ENCODE assay signal across 18 cellular contexts in genomic region chr7:12477620-12478019, GRCh38.
DNase-seq lines count a peak whose midpoint lies in the region; ATAC-seq and TF ChIP-seq lines count a peak whose summit lies in the region.
"Had no signal": no experiment of that assay in that cellular context is flagged by ENCODE, and none has a peak within 500 bp of the region (broad histone marks: within the 10 kb centered on the region; RNA-seq: fewer than 3 reads in every experiment).

No MANE protein-coding gene starts in this region.

- H3K9me3 Mint-ChIP-seq in activated naive CD8-positive, alpha-beta T cell treated with anti-CD3 and anti-CD28 coated beads for 36 hours, result no peaks in the 10 kb centered on the region
- H3K9me3 Mint-ChIP-seq in stimulated activated effector memory CD8-positive, alpha-beta T cell treated with anti-CD3 and anti-CD28 coated beads, Interleukin-12 subunit alpha, Interleukin-12 subunit beta, amount 100 ng/mL, for 72 hours, result no peaks in the 10 kb centered on the region
- H3K9me3 Mint-ChIP-seq in natural killer cell, result no peaks in the 10 kb centered on the region
- H3K9me3 Mint-ChIP-seq: CD4-positive, alpha-beta memory T cell; GM23338; H9; HFFc6 had no signal

- no peaks in the 10 kb centered on the region for H3K9me2 ChIP-seq in GM23248 (ENCODE audit: insufficient read depth)

- H3K27ac Mint-ChIP-seq in activated naive CD8-positive, alpha-beta T cell treated with anti-CD3 and anti-CD28 coated beads for 36 hours, result peak overlapping the region; percentile 56
- no peak overlapping the region for H3K27ac Mint-ChIP-seq in stimulated activated effector memory CD8-positive, alpha-beta T cell treated with anti-CD3 and anti-CD28 coated beads, Interleukin-12 subunit alpha, Interleukin-12 subunit beta, amount 100 ng/mL, for 72 hours
- no peak overlapping the region for H3K27ac Mint-ChIP-seq in natural killer cell
- H3K27ac Mint-ChIP-seq: CD4-positive, alpha-beta memory T cell; GM23338; H9; HFFc6 had no signal

- in situ Hi-C loops in GM23248 (cut with MboI), result loop anchor here (25.0 kb wide), 1 partner anchor 640 kb away; the partner anchor contains the start of gene THSD7A

- H3K9ac ChIP-seq in GM23248, result no peak overlapping the region

- no peak overlapping the region for H2AFZ ChIP-seq in GM23248
- H2AFZ ChIP-seq: GM23338 had no signal

- H3K27me3 Mint-ChIP-seq in activated naive CD8-positive, alpha-beta T cell treated with anti-CD3 and anti-CD28 coated beads for 36 hours, result no peaks in the 10 kb centered on the region
- no peaks in the 10 kb centered on the region for H3K27me3 Mint-ChIP-seq in natural killer cell (ENCODE audit: low read depth in 2 of 2)
- H3K27me3 Mint-ChIP-seq: CD4-positive, alpha-beta memory T cell had no signal

- H3K4me1 Mint-ChIP-seq in activated naive CD8-positive, alpha-beta T cell treated with anti-CD3 and anti-CD28 coated beads for 36 hours, result peaks cover 18% of the 10 kb centered on the region
- H3K4me1 Mint-ChIP-seq in stimulated activated effector memory CD8-positive, alpha-beta T cell treated with anti-CD3 and anti-CD28 coated beads, Interleukin-12 subunit alpha, Interleukin-12 subunit beta, amount 100 ng/mL, for 72 hours, result no peaks in the 10 kb centered on the region
- H3K4me1 Mint-ChIP-seq in natural killer cell, result no peaks in the 10 kb centered on the region

- intact Hi-C loops in natural killer cell (cut with micrococcal nuclease), result no loop called here

- no peaks in the 10 kb centered on the region for H3K4me1 ChIP-seq in GM23248 (ENCODE audit: insufficient read depth)

- H3K36me3 ChIP-seq in GM23248 (ENCODE audit: low read depth), result no peaks in the 10 kb centered on the region

- WGBS in GM23248 (ENCODE audit: low coverage in 1 of 2, low lambda C conversion rate in 2 of 2, missing lambda C conversion rate in 2 of 2), 2 experiments, result 57 to 63% methylated on average over 3 of the region's 3 CpGs

- no peak overlapping the region for H3K4me3 ChIP-seq in GM23248
- H3K4me3 ChIP-seq: GM23338 had no signal

- DNase-seq in GM23248, result peak; percentile 15
- peak; percentile 5 for DNase-seq in HCEC 1CT
- no peak for DNase-seq in activated naive CD8-positive, alpha-beta T cell treated with anti-CD3 and anti-CD28 coated beads for 36 hours
- DNase-seq in stimulated activated effector memory CD8-positive, alpha-beta T cell treated with anti-CD3 and anti-CD28 coated beads, Interleukin-12 subunit alpha, Interleukin-12 subunit beta, amount 100 ng/mL, for 72 hours (ENCODE audit: low spot score in 2 of 2), result no peak
- DNase-seq in NCI-H2029 (lab: John Stamatoyannopoulos, UW), result no peak
- no peak for DNase-seq in NOMO-1 treated with DMSO at 0.1 percent for 48 hours (lab: John Stamatoyannopoulos, UW; ENCODE audit: unreplicated experiment)
- DNase-seq in natural killer cell, result no peak
- DNase-seq: C1 segment of cervical spinal cord; Calu3; CD4-positive, alpha-beta memory T cell; COR-L47; DMS53; DMS79 treated with DMSO at 0.1 percent for 48 hours; GF-D8; H9; HFFc6 had no signal

- TF ChIP-seq CTCF in natural killer cell (IDR thresholded peaks at IDR 0.05), result no peak

- no peaks in the 10 kb centered on the region for H3K9me3 ChIP-seq in GM23248 (ENCODE audit: low read depth)

- no peaks in the 10 kb centered on the region for H3F3A ChIP-seq in GM23248 (ENCODE audit: insufficient read depth)

- peak; percentile 76 for ATAC-seq in stimulated activated effector memory CD8-positive, alpha-beta T cell treated with anti-CD3 and anti-CD28 coated beads, Interleukin-12 subunit alpha, Interleukin-12 subunit beta, amount 100 ng/mL, for 72 hours
- ATAC-seq in GM18867 (IDR thresholded peaks at IDR 0.05; ENCODE audit: unreplicated experiment) (no peak), natural killer cell (no peak)
- ATAC-seq: GM23338 had no signal

- no peaks in the 10 kb centered on the region for H4K20me1 ChIP-seq in GM23248 (ENCODE audit: insufficient read depth)

- H3K27ac ChIP-seq in GM23248, result no peak overlapping the region

- H3K27me3 ChIP-seq in GM23248 (replicated peaks; ENCODE audit: insufficient read depth), result no peaks in the 10 kb centered on the region

- H3K4me2 ChIP-seq in GM23248 (ENCODE audit: unreplicated experiment), result no peak overlapping the region
- H3K4me2 ChIP-seq: GM23338 had no signal

- no peak overlapping the region for H3K4me3 Mint-ChIP-seq in activated naive CD8-positive, alpha-beta T cell treated with anti-CD3 and anti-CD28 coated beads for 36 hours
- H3K4me3 Mint-ChIP-seq in stimulated activated effector memory CD8-positive, alpha-beta T cell treated with anti-CD3 and anti-CD28 coated beads, Interleukin-12 subunit alpha, Interleukin-12 subunit beta, amount 100 ng/mL, for 72 hours, result no peak overlapping the region
- no peak overlapping the region for H3K4me3 Mint-ChIP-seq in natural killer cell
- H3K4me3 Mint-ChIP-seq: CD4-positive, alpha-beta memory T cell; GM23338; H9; HFFc6 had no signal

- H3K79me2 ChIP-seq in GM23248 (ENCODE audit: insufficient read depth), result no peaks in the 10 kb centered on the region

- no peaks in the 10 kb centered on the region for H3K36me3 Mint-ChIP-seq in activated naive CD8-positive, alpha-beta T cell treated with anti-CD3 and anti-CD28 coated beads for 36 hours
- no peaks in the 10 kb centered on the region for H3K36me3 Mint-ChIP-seq in stimulated activated effector memory CD8-positive, alpha-beta T cell treated with anti-CD3 and anti-CD28 coated beads, Interleukin-12 subunit alpha, Interleukin-12 subunit beta, amount 100 ng/mL, for 72 hours
- no peaks in the 10 kb centered on the region for H3K36me3 Mint-ChIP-seq in natural killer cell
- H3K36me3 Mint-ChIP-seq: CD4-positive, alpha-beta memory T cell had no signal

Comparison
In these comparisons a context has a peak if more than half of its experiments do, and no peak if none do; other contexts are left out.
1. DNase-seq: peak in GM23248 (single experiment) and HCEC 1CT (single experiment); none in activated naive CD8-positive, alpha-beta T cell treated with anti-CD3 and anti-CD28 coated beads for 36 hours (single experiment), stimulated activated effector memory CD8-positive, alpha-beta T cell treated with anti-CD3 and anti-CD28 coated beads, Interleukin-12 subunit alpha, Interleukin-12 subunit beta, amount 100 ng/mL, for 72 hours (0 of 2), NCI-H2029 (single experiment), NOMO-1 treated with DMSO at 0.1 percent for 48 hours (single experiment) and natural killer cell (single experiment).